Comparison of ENCODE assay signal across 27 cellular contexts in genomic region chr3:40258064-40258463, GRCh38.
"Had no signal": no experiment of that assay in that cellular context is flagged by ENCODE, and none has a peak within 500 bp of the region (broad histone marks: within the 10 kb centered on the region; RNA-seq: fewer than 3 reads in every experiment).

No MANE protein-coding gene starts in this region.

- H3K27me3 Mint-ChIP-seq: naive thymus-derived CD4-positive, alpha-beta T cell; stimulated activated naive B cell treated with anti-CD40 and anti-IgM and Interleukin-4, amounts not matched to agents 10 μg/mL and 1 μg/mL and 100 μg/mL, for 72 hours; stimulated activated naive CD8-positive, alpha-beta T cell treated with anti-CD3 and anti-CD28 coated beads, Interleukin-15, amount 100 ng/mL, for 72 hours had no signal

- H3K9me3 ChIP-seq: neutrophil, pancreas, prostate gland, spleen, suprapubic skin, testis, tibial artery, transverse colon, upper lobe of right lung, uterus had no signal

- H3K4me1 ChIP-seq: neural progenitor cell, pancreas, prostate gland, spleen, suprapubic skin, testis, tibial artery, transverse colon, upper lobe of right lung, uterus had no signal

- H3K4me1 Mint-ChIP-seq: naive thymus-derived CD4-positive, alpha-beta T cell; natural killer cell; nephron; neural progenitor cell; stimulated activated effector memory CD8-positive, alpha-beta T cell treated with anti-CD3 and anti-CD28 coated beads, Interleukin-12 subunit alpha, Interleukin-12 subunit beta, amount 100 ng/mL, for 72 hours; stimulated activated naive CD8-positive, alpha-beta T cell treated with anti-CD3 and anti-CD28 coated beads, Interleukin-15, amount 100 ng/mL, for 72 hours had no signal

- H3K36me3 Mint-ChIP-seq: natural killer cell; neural progenitor cell; stimulated activated effector memory CD8-positive, alpha-beta T cell treated with anti-CD3 and anti-CD28 coated beads, Interleukin-12 subunit alpha, Interleukin-12 subunit beta, amount 100 ng/mL, for 72 hours; stimulated activated naive B cell treated with anti-CD40 and anti-IgM and Interleukin-4, amounts not matched to agents 10 μg/mL and 1 μg/mL and 100 μg/mL, for 72 hours; type B pancreatic cell had no signal

- H2AFZ ChIP-seq: neural progenitor cell had no signal

- DNase-seq: naive thymus-derived CD4-positive, alpha-beta T cell; natural killer cell; nucleus accumbens; pancreas; right cardiac atrium; spleen; stimulated activated CD4-positive, alpha-beta T cell treated with anti-CD3 and anti-CD28 coated beads, Interleukin-12 subunit alpha, Interleukin-12 subunit beta, amount 100 ng/mL, for 4 hours; stimulated activated CD4-positive, alpha-beta T cell treated with anti-CD3 and anti-CD28 coated beads, Interleukin-4, amount 100 ng/mL, for 1 hour; stimulated activated naive B cell treated with anti-CD40 and anti-IgM and Interleukin-4, amounts not matched to agents 10 μg/mL and 1 μg/mL and 100 μg/mL, for 72 hours; stimulated activated naive CD4-positive, alpha-beta T cell treated with Interleukin-2 at 50 U/mL for 16 hours; stimulated activated naive CD8-positive, alpha-beta T cell treated with anti-CD3 and anti-CD28 coated beads, Interleukin-15, amount 100 ng/mL, for 72 hours; substantia nigra; testis; tibial artery; transverse colon; upper lobe of right lung; uterus had no signal

- H3K4me2 ChIP-seq: neural progenitor cell, smooth muscle cell had no signal

- ATAC-seq: natural killer cell, pancreas, right cardiac atrium, sciatic nerve, upper lobe of right lung had no signal

- H3K36me3 ChIP-seq: neural progenitor cell, neutrophil, pancreas, prostate gland, suprapubic skin, tibial artery, transverse colon, upper lobe of right lung, uterus had no signal

- H3K27me3 ChIP-seq: neural progenitor cell, neutrophil, pancreas, spleen, suprapubic skin, testis, tibial artery, transverse colon, upper lobe of right lung, uterus had no signal

- H3K27ac ChIP-seq: neural progenitor cell, neutrophil, pancreas, prostate gland, skin epidermis, spleen, suprapubic skin, testis, tibial artery, transverse colon, upper lobe of right lung, uterus had no signal

- H3K4me3 Mint-ChIP-seq: naive thymus-derived CD4-positive, alpha-beta T cell; natural killer cell; nephron; neural progenitor cell; stimulated activated effector memory CD8-positive, alpha-beta T cell treated with anti-CD3 and anti-CD28 coated beads, Interleukin-12 subunit alpha, Interleukin-12 subunit beta, amount 100 ng/mL, for 72 hours; stimulated activated naive B cell treated with anti-CD40 and anti-IgM and Interleukin-4, amounts not matched to agents 10 μg/mL and 1 μg/mL and 100 μg/mL, for 72 hours; stimulated activated naive CD8-positive, alpha-beta T cell treated with anti-CD3 and anti-CD28 coated beads, Interleukin-15, amount 100 ng/mL, for 72 hours; type B pancreatic cell had no signal

- H3K9ac ChIP-seq: neural progenitor cell had no signal

- H3K4me3 ChIP-seq: neural progenitor cell, pancreas, prostate gland, skin epidermis, smooth muscle cell, spleen, suprapubic skin, testis, tibial artery, transverse colon, upper lobe of right lung, uterus had no signal

- H3K27ac Mint-ChIP-seq: naive thymus-derived CD4-positive, alpha-beta T cell; natural killer cell; nephron; neural progenitor cell; stimulated activated effector memory CD8-positive, alpha-beta T cell treated with anti-CD3 and anti-CD28 coated beads, Interleukin-12 subunit alpha, Interleukin-12 subunit beta, amount 100 ng/mL, for 72 hours; stimulated activated naive B cell treated with anti-CD40 and anti-IgM and Interleukin-4, amounts not matched to agents 10 μg/mL and 1 μg/mL and 100 μg/mL, for 72 hours; stimulated activated naive CD8-positive, alpha-beta T cell treated with anti-CD3 and anti-CD28 coated beads, Interleukin-15, amount 100 ng/mL, for 72 hours; type B pancreatic cell had no signal

- H3K9me3 Mint-ChIP-seq: naive thymus-derived CD4-positive, alpha-beta T cell; natural killer cell; nephron; neural progenitor cell; stimulated activated effector memory CD8-positive, alpha-beta T cell treated with anti-CD3 and anti-CD28 coated beads, Interleukin-12 subunit alpha, Interleukin-12 subunit beta, amount 100 ng/mL, for 72 hours; stimulated activated naive B cell treated with anti-CD40 and anti-IgM and Interleukin-4, amounts not matched to agents 10 μg/mL and 1 μg/mL and 100 μg/mL, for 72 hours; stimulated activated naive CD8-positive, alpha-beta T cell treated with anti-CD3 and anti-CD28 coated beads, Interleukin-15, amount 100 ng/mL, for 72 hours; type B pancreatic cell had no signal

- FAIRE-seq: pancreas had no signal
